Comparison of ENCODE assay signal across 15 cellular contexts in genomic region chr1:1185101-1185765, GRCh38.
DNase-seq lines count a peak whose midpoint lies in the region; ATAC-seq and TF ChIP-seq lines count a peak whose summit lies in the region.
"Had no signal": no experiment of that assay in that cellular context is flagged by ENCODE, and none has a peak within 500 bp of the region (broad histone marks: within the 10 kb centered on the region; RNA-seq: fewer than 3 reads in every experiment).

No MANE protein-coding gene starts in this region.

- no peak overlapping the region for H3K27ac ChIP-seq in HEK293 (ENCODE audit: extremely low read depth, low read depth, low read length)
- peak overlapping the region; percentile 31 for H3K27ac ChIP-seq in caudate nucleus (ENCODE audit: low read depth, low read length)

- H3K36me3 ChIP-seq in HEK293 (ENCODE audit: control insufficient read depth in 2 of 2, insufficient read depth in 1 of 2, low read length in 2 of 2) = no peaks in the 10 kb centered on the region
- H3K36me3 ChIP-seq: HAP-1 had no signal

- CTCF ChIA-PET in HEK293 (lab: Yijun Ruan, JAX) = no interaction called here

- H3K4me3 ChIP-seq in HEK293 (ENCODE audit: low read depth, low read length) = no peak overlapping the region
- H3K4me3 ChIP-seq: HAP-1 had no signal

- POLR2A ChIA-PET in HEK293 (lab: Yijun Ruan, JAX) = no interaction called here

- ATAC-seq in GM21737 (IDR thresholded peaks at IDR 0.05; ENCODE audit: unreplicated experiment) = no peak

- TF ChIP-seq CTCF in HEK293 (tag by site-specific recombination; IDR thresholded peaks at IDR 0.05) = no peak

- H3K9me3 ChIP-seq in HEK293 (ENCODE audit: control insufficient read depth, insufficient read depth, low read depth, low read length) = no peaks in the 10 kb centered on the region
- H3K9me3 ChIP-seq: HAP-1 had no signal

- DNase-seq in caudate nucleus (lab: John Stamatoyannopoulos, UW) (peak in 32 of 61 donors; percentile 3 to 58 (median 27)), kidney glomerular epithelial cell (lab: John Stamatoyannopoulos, UW) (peak; percentile 27), putamen (ENCODE audit: low spot score) (peak; percentile 27), NCI-H345 (lab: John Stamatoyannopoulos, UW) (no peak)
- no peak for DNase-seq in activated CD4-positive, CD25-positive, alpha-beta regulatory T cell (lab: John Stamatoyannopoulos, UW)
- DNase-seq in activated CD4-positive, alpha-beta T cell treated with anti-CD3 and anti-CD28 coated beads, Interleukin-2, amount 50 U/mL, for 48 hours = no peak
- DNase-seq: activated CD8-positive, alpha-beta memory T cell treated with anti-CD3 and anti-CD28 coated beads for 24 hours; DMS153; foreskin melanocyte; KG1; naive thymus-derived CD4-positive, alpha-beta T cell; stimulated activated naive CD8-positive, alpha-beta T cell treated with anti-CD3 and anti-CD28 coated beads, Interleukin-15, amount 100 ng/mL, for 72 hours had no signal

- no peaks in the 10 kb centered on the region for H3K4me1 ChIP-seq in HEK293 (ENCODE audit: control insufficient read depth, insufficient read depth, low read length)
- H3K4me1 ChIP-seq: HAP-1 had no signal

TF ChIP-seq in HEK293, 187 proteins besides CTCF, POLR2A, EP300 and RAD21:
- 0 out of 2 replicates have a peak, but pooled peaks have one; percentile 18 for TF ChIP-seq EGR2 (tag by site-specific recombination; IDR thresholded peaks at IDR 0.05; ENCODE audit: low read depth)
- no peak for TF ChIP-seq ZNF112 (tag by site-specific recombination; IDR thresholded peaks at IDR 0.05)
- no peak for TF ChIP-seq ZNF747 (tag by site-specific recombination; IDR thresholded peaks at IDR 0.05)
- no peak for TF ChIP-seq ZNF654 (tag by site-specific recombination; IDR thresholded peaks at IDR 0.05; ENCODE audit: low read depth)
- TF ChIP-seq KLF16 (tag by site-specific recombination; IDR thresholded peaks at IDR 0.05) = no peak
- TF ChIP-seq ZNF292 (tag by site-specific recombination; IDR thresholded peaks at IDR 0.05; ENCODE audit: borderline replicate concordance, low read depth) = no peak
- no peak for TF ChIP-seq ZBTB1 (tag by site-specific recombination; IDR thresholded peaks at IDR 0.05)
- TF ChIP-seq ZSCAN4 (tag by site-specific recombination; IDR thresholded peaks at IDR 0.05) = no peak
- no peak for TF ChIP-seq ZNF391 (tag by site-specific recombination; IDR thresholded peaks at IDR 0.05; ENCODE audit: borderline replicate concordance, low read depth)
- peak; percentile 45 for TF ChIP-seq ZFHX2 (tag by site-specific recombination; conservative IDR thresholded peaks at IDR 0.05)
- TF ChIP-seq WT1 (tag by site-specific recombination; IDR thresholded peaks at IDR 0.05) = no peak
- TF ChIP-seq ZNF792 (tag by site-specific recombination; IDR thresholded peaks at IDR 0.05) = no peak

Comparison
In these comparisons a context has a peak if more than half of its experiments do, and no peak if none do; other contexts are left out.
1. DNase-seq: peak in caudate nucleus (32 of 61), kidney glomerular epithelial cell (single experiment) and putamen (single experiment); none in NCI-H345 (single experiment), activated CD4-positive, CD25-positive, alpha-beta regulatory T cell (0 of 4) and activated CD4-positive, alpha-beta T cell treated with anti-CD3 and anti-CD28 coated beads, Interleukin-2, amount 50 U/mL, for 48 hours (0 of 2).